8 cellular contexts compared by ENCODE assay signal in genomic region chr1:200302192-200302892, GRCh38.
A peak's percentile ranks its signal among the peaks of the same experiment; 100 is the strongest.
DNase-seq lines count a peak whose midpoint lies in the region; ATAC-seq and TF ChIP-seq lines count a peak whose summit lies in the region.

No MANE protein-coding gene starts in this region.

- DNase-seq in DMS53 (lab: John Stamatoyannopoulos, UW) (peak; percentile 65), HuH-7 (ENCODE audit: low spot score) (peak; percentile 37), cardiac fibroblast (ENCODE audit: low read depth in 2 of 2) (peak; percentile 32 to 41), H4 (ENCODE audit: low spot score) (no peak)
- peak; percentile 7 to 58 (median 31) for DNase-seq in activated CD4-positive, CD25-positive, alpha-beta regulatory T cell (lab: John Stamatoyannopoulos, UW)
- peak; percentile 37 for DNase-seq in stimulated activated CD4-positive, alpha-beta T cell treated with anti-CD3 and anti-CD28 coated beads, Interleukin-1b, Interleukin-23, amount 100 ng/mL, for 48 hours

- TF ChIP-seq CTCF in cardiac fibroblast (IDR thresholded peaks at IDR 0.05; ENCODE audit: low read depth, low read length): peak; percentile 17

- peak; percentile 68 for ATAC-seq in GM21381 (IDR thresholded peaks at IDR 0.05; ENCODE audit: unreplicated experiment)

- H3K27ac ChIP-seq in layer of hippocampus (ENCODE audit: low read depth, low read length): peak overlapping the region; percentile 27

- H3K4me3 ChIP-seq in cardiac fibroblast (replicated peaks in 1 of 2; ENCODE audit: low read depth in 2 of 2, low read length in 2 of 2): peak overlapping the region; percentile 60 to 68

- H3K27me3 ChIP-seq in layer of hippocampus (ENCODE audit: control insufficient read depth, insufficient read depth, low read length): no peaks in the 10 kb centered on the region
